ENCODE assay signal across 8 cellular contexts in the genomic region with DNA sequence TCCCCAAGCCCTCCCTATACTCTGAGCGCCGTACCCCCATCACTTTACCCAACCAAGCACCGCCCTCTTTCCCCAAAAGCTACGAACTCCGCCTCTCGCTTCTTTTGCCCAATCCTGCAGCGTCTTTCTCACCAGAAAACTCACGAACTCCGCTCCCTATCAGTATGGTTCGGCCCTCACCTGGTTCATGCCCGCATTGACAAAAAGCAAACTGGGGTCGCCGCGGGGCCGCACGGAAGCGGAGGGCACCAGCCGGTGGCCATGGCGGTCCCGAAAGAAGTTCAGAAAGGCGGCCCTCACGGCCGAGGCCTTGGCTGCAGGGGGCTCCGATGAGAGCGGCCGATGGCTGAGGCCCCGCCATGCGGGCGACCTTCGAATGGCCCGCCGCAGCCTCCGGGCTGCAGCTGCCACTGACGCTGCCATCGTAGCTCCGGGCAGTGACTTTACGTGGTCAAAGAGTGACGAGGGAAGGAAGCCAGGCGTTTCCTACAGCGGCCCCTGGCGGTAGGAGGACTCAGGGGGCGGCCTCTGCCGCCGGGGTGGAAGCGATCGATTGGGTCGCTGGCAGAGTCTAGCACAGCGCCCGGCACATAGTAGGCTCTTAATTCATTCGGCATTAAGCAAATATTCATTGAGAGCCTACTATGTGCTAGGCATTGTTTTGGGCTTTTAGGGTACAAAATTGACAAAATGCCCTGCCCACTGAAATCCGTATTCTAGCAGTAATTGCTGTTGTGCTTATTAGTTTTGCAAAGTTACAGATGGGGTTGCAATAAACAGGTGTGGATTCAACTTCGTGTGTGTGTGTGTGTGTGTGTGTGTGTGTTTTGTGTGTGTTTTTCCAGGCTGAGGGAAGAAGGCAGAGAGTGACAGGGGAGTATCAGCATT. TPM values are rescaled to one million over a fixed set of nuclear protein-coding genes. Genes with fewer than 3 reads are reported as not detected.
DNase-seq lines count a peak whose midpoint lies in the region; ATAC-seq and TF ChIP-seq lines count a peak whose summit lies in the region.

A gene (minus strand): TSS at position 447 of the 888 bp plus-strand sequence. CDS start 24 bp downstream, at position 423.

- H3K27ac ChIP-seq in ovary, result peak within 1 kb of the TSS; percentile 70 to 76
- peak within 1 kb of the TSS in 2 of 3 donors; percentile 68 to 69 for H3K27ac ChIP-seq in thyroid gland

- intact Hi-C loops in Right ventricle myocardium inferior (cut with DNase I) (no loop called here), ovary (cut with DNase I) (no loop called here), thyroid gland (cut with DNase I) (no loop called here)

- H3K4me1 Mint-ChIP-seq in activated naive CD8-positive, alpha-beta T cell (ENCODE audit: low read depth), result peaks cover 18% of the 10 kb centered on the region

- H3K27me3 ChIP-seq in ovary (no peaks in the 10 kb centered on the region), thyroid gland (no peaks in the 10 kb centered on the region)

- H3K27ac Mint-ChIP-seq in activated naive CD8-positive, alpha-beta T cell, result peak within 1 kb of the TSS; percentile 93

- ATAC-seq in HG02610 (IDR thresholded peaks at IDR 0.05; ENCODE audit: unreplicated experiment), result peak; percentile 91
- ATAC-seq in Right ventricle myocardium inferior, result peak; percentile 89

- TF ChIP-seq CTCF in GM12864 (IDR thresholded peaks at IDR 0.05; ENCODE audit: low read depth, low read length, missing control alignments) (peak; percentile 99), ovary (IDR thresholded peaks at IDR 0.05) (peak; percentile 85 to 99 (median 89)), thyroid gland (IDR thresholded peaks at IDR 0.05) (peak; percentile 81 to 98 (median 93))

- H3K36me3 ChIP-seq in ovary (no peaks in the 10 kb centered on the region), thyroid gland (peaks cover 7 to 22% of the 10 kb centered on the region in 2 donors)

- H3K27me3 Mint-ChIP-seq in activated naive CD8-positive, alpha-beta T cell, result peaks cover 2% of the 10 kb centered on the region

- DNase-seq in GM12864 (ENCODE audit: low read depth), result peak; percentile 75
- DNase-seq in NCI-H1048 (lab: John Stamatoyannopoulos, UW), result peak; percentile 69
- peak; percentile 89 for DNase-seq in SKM-1 treated with dmso at 0.1 percent for 144 hours (lab: John Stamatoyannopoulos, UW; ENCODE audit: unreplicated experiment)
- peak; percentile 92 for DNase-seq in Right ventricle myocardium inferior (ENCODE audit: missing footprints)
- DNase-seq in ovary, result peak; percentile 80 to 92 (median 89)
- DNase-seq in thyroid gland, result peak; percentile 81 to 87

- H3K9me3 Mint-ChIP-seq in activated naive CD8-positive, alpha-beta T cell (ENCODE audit: low read depth), result no peaks in the 10 kb centered on the region

- H3K4me3 ChIP-seq in GM12864 (ENCODE audit: low read depth, low read length) (peak within 1 kb of the TSS; percentile 86), ovary (peak within 1 kb of the TSS; percentile 82), thyroid gland (replicated peaks in 1 of 3) (peak within 1 kb of the TSS; percentile 67 to 86 (median 81))

- peaks cover 5% of the 10 kb centered on the region for H3K4me1 ChIP-seq in ovary (ENCODE audit: insufficient read depth)
- H3K4me1 ChIP-seq in thyroid gland, result peaks cover 6 to 7% of the 10 kb centered on the region in 2 donors

- peak; percentile 45 for TF ChIP-seq POLR2A in ovary (IDR thresholded peaks at IDR 0.05)
- TF ChIP-seq POLR2A in thyroid gland (IDR thresholded peaks at IDR 0.05), result peak in 1 of 2 donors; percentile 47

- no peak for TF ChIP-seq EP300 in ovary (IDR thresholded peaks at IDR 0.05)

- peak within 1 kb of the TSS; percentile 98 for H3K4me3 Mint-ChIP-seq in activated naive CD8-positive, alpha-beta T cell

- peaks cover 6% of the 10 kb centered on the region for H3K36me3 Mint-ChIP-seq in activated naive CD8-positive, alpha-beta T cell

- WGBS in ovary, 3 donors, result 1 to 3% (median 2%) methylated on average over 52 of the region's 52 CpGs
- 5% methylated on average over 28 to 37 of the region's 52 CpGs for WGBS in thyroid gland, 2 donors

- no peaks in the 10 kb centered on the region for H3K9me3 ChIP-seq in ovary
- H3K9me3 ChIP-seq in thyroid gland, result no peaks in the 10 kb centered on the region

RNA-seq across cellular contexts. Expression of the gene that starts here (rescaled TPM):
- total RNA-seq in Right ventricle myocardium inferior, result 10.6 TPM
- 10 to 100 TPM in 6 of 7 donors, 1 to 10 TPM in 1; 9.2 to 15.5 (median 14.2) TPM for total RNA-seq in ovary
- 1 to 10 TPM; 3.0 to 6.9 TPM for polyA plus RNA-seq in ovary
- 10 to 100 TPM in 3 of 4 donors, 1 to 10 TPM in 1; 9.7 to 18.0 (median 14.2) TPM for total RNA-seq in thyroid gland

Comparison
In these comparisons a context has a peak if more than half of its experiments do, and no peak if none do; other contexts are left out.
1. Peak in every context shown above with its lines: DNase-seq, ATAC-seq, H3K4me3 ChIP-seq and H3K27ac ChIP-seq.